In genomic region chr2:222303828-222304736, GRCh38 we compare ENCODE assay signal across 12 cellular contexts. TPM values are rescaled to one million over a fixed set of nuclear protein-coding genes. Genes with fewer than 3 reads are reported as not detected.
DNase-seq lines count a peak whose midpoint lies in the region; ATAC-seq and TF ChIP-seq lines count a peak whose summit lies in the region.
"Had no signal": no experiment of that assay in that cellular context is flagged by ENCODE, and none has a peak within 500 bp of the region (broad histone marks: within the 10 kb centered on the region; RNA-seq: fewer than 3 reads in every experiment).

No MANE protein-coding gene starts in this region.

- in situ Hi-C loops in mammary epithelial cell (cut with MboI; ENCODE audit: low sequenced_read_pairs in 2 of 2), result loop anchor here in 1 of 2 donors (25.0 kb wide), 1 partner anchor 242 kb away; no protein-coding TSS in a partner anchor

- H3K27ac Mint-ChIP-seq in activated CD8-positive, alpha-beta T cell treated with anti-CD3 and anti-CD28 coated beads, Interleukin-2, amount 10 ng/mL, durations not matched to agents 7 days and 5 days, result no peak overlapping the region
- H3K27ac Mint-ChIP-seq in memory B cell (peak overlapping the region; percentile 41), type B pancreatic cell (peak overlapping the region; percentile 32)

- peaks cover 25% of the 10 kb centered on the region for H3K4me1 Mint-ChIP-seq in activated CD8-positive, alpha-beta T cell treated with anti-CD3 and anti-CD28 coated beads, Interleukin-2, amount 10 ng/mL, durations not matched to agents 7 days and 5 days (ENCODE audit: low read depth)
- peaks cover 27% of the 10 kb centered on the region for H3K4me1 Mint-ChIP-seq in memory B cell
- H3K4me1 Mint-ChIP-seq in type B pancreatic cell (ENCODE audit: unreplicated experiment), result peaks cover 15% of the 10 kb centered on the region

- H3K36me3 Mint-ChIP-seq in activated CD8-positive, alpha-beta T cell treated with anti-CD3 and anti-CD28 coated beads, Interleukin-2, amount 10 ng/mL, durations not matched to agents 7 days and 5 days (ENCODE audit: low read depth), result peaks cover 22% of the 10 kb centered on the region
- H3K36me3 Mint-ChIP-seq in memory B cell (peaks cover 8% of the 10 kb centered on the region), type B pancreatic cell (peaks cover 12% of the 10 kb centered on the region)

- WGBS in mammary epithelial cell (ENCODE audit: low coverage, missing lambda C conversion rate), result 29% methylated on average over 21 of the region's 38 CpGs

- CTCF ChIA-PET in mammary epithelial cell (lab: Charles Lee; ENCODE audit: low non-redundant PET), result interaction anchor here (0.7 kb wide), 1 partner anchor 257 kb away, joined by 3 read pairs; no protein-coding TSS in a partner anchor
- CTCF ChIA-PET in activated CD8-positive, alpha-beta T cell treated with anti-CD3 and anti-CD28 coated beads, Interleukin-2, amount 10 ng/mL, durations not matched to agents 7 days and 5 days (lab: Charles Lee), result no interaction called here

- H3K27me3 ChIP-seq in breast epithelium (peaks cover 8 to 100% of the 10 kb centered on the region in 2 donors), mammary epithelial cell (ENCODE audit: insufficient read depth, low read length) (peaks cover 90% of the 10 kb centered on the region)

- no peak overlapping the region for H2AFZ ChIP-seq in mammary epithelial cell (ENCODE audit: low read depth, low read length)

- H3K27ac ChIP-seq in breast epithelium (no peak overlapping the region), mammary epithelial cell (ENCODE audit: insufficient read depth, low read depth, low read length) (no peak overlapping the region)
- H3K27ac ChIP-seq: SJSA1 had no signal

- no peak for ATAC-seq in activated CD8-positive, alpha-beta T cell treated with anti-CD3 and anti-CD28 coated beads, Interleukin-2, amount 10 ng/mL, durations not matched to agents 7 days and 5 days
- ATAC-seq in memory B cell (ENCODE audit: low read depth), result no peak
- ATAC-seq: HCT116 had no signal

- POLR2A ChIA-PET in activated CD8-positive, alpha-beta T cell treated with anti-CD3 and anti-CD28 coated beads, Interleukin-2, amount 10 ng/mL, durations not matched to agents 7 days and 5 days (lab: Charles Lee), result no interaction called here

- BruUV-seq in mammary epithelial cell (replicated peaks; lab: Mats Ljungman, UMichigan), result no TSS peak

- no peak overlapping the region for H3K4me2 ChIP-seq in mammary epithelial cell (ENCODE audit: insufficient read depth, low read depth, low read length)

- H3K36me3 ChIP-seq in breast epithelium (no peaks in the 10 kb centered on the region), mammary epithelial cell (ENCODE audit: insufficient read depth, low read length) (no peaks in the 10 kb centered on the region)
- H3K36me3 ChIP-seq: SJSA1 had no signal

- no peaks in the 10 kb centered on the region for H3K79me2 ChIP-seq in mammary epithelial cell (ENCODE audit: insufficient read depth, low read length)

- intact Hi-C loops in breast epithelium (cut with DNase I; ENCODE audit: low total_unique reads), result no loop called here
- intact Hi-C loops in mammary epithelial cell (cut with micrococcal nuclease), result no loop called here

- H3K9ac ChIP-seq in mammary epithelial cell (ENCODE audit: insufficient read depth, low read length), result no peak overlapping the region

- H3K4me3 ChIP-seq in breast epithelium, result peak overlapping the region in 2 of 3 donors; percentile 44 to 62
- H3K4me3 ChIP-seq in mammary epithelial cell (replicated peaks in 1 of 3; ENCODE audit: insufficient read depth in 1 of 3, low read depth in 2 of 3, low read length in 3 of 3), result no peak overlapping the region
- H3K4me3 ChIP-seq: SJSA1 had no signal

- H3K4me1 ChIP-seq in breast epithelium, result peaks cover 7 to 9% of the 10 kb centered on the region in 2 donors
- H3K4me1 ChIP-seq in mammary epithelial cell (ENCODE audit: insufficient read depth, low read length), result peaks cover 8% of the 10 kb centered on the region

- H3K9me3 ChIP-seq in breast epithelium, result no peaks in the 10 kb centered on the region
- H3K9me3 ChIP-seq in mammary epithelial cell (replicated peaks; ENCODE audit: insufficient read depth, low read length), result peaks cover 2% of the 10 kb centered on the region
- H3K9me3 ChIP-seq: SJSA1 had no signal

- DNase-seq in breast epithelium (ENCODE audit: low spot score in 2 of 2) (no peak), mammary epithelial cell (no peak), memory B cell (ENCODE audit: low spot score in 2 of 2) (no peak), type B pancreatic cell (ENCODE audit: extremely low spot score, unreplicated experiment) (no peak), T-helper 9 cell (no peak), anterior cingulate cortex (lab: John Stamatoyannopoulos, UW) (no peak), activated gamma-delta T cell (lab: John Stamatoyannopoulos, UW) (no peak)
- DNase-seq in activated CD8-positive, alpha-beta T cell treated with anti-CD3 and anti-CD28 coated beads, Interleukin-2, amount 10 ng/mL, durations not matched to agents 7 days and 5 days, result no peak
- DNase-seq: activated CD4-positive, alpha-beta T cell treated with anti-CD3 and anti-CD28 coated beads for 48 hours; aorta had no signal

- TF ChIP-seq POLR2A in breast epithelium (IDR thresholded peaks at IDR 0.05), result no peak

- peaks cover 92% of the 10 kb centered on the region for H3K27me3 Mint-ChIP-seq in activated CD8-positive, alpha-beta T cell treated with anti-CD3 and anti-CD28 coated beads, Interleukin-2, amount 10 ng/mL, durations not matched to agents 7 days and 5 days (ENCODE audit: low read depth)
- H3K27me3 Mint-ChIP-seq in memory B cell (peaks cover 43% of the 10 kb centered on the region), type B pancreatic cell (peaks cover 100% of the 10 kb centered on the region)

- TF ChIP-seq CTCF in breast epithelium (IDR thresholded peaks at IDR 0.05), result no peak
- no peak for TF ChIP-seq CTCF in mammary epithelial cell (conservative IDR thresholded peaks at IDR 0.05 in 1 of 2, IDR thresholded peaks at IDR 0.05 in 1 of 2; ENCODE audit: extremely low read depth in 1 of 2, insufficient read depth in 1 of 2, low read depth in 1 of 2, low read length in 2 of 2)
- TF ChIP-seq CTCF in type B pancreatic cell (conservative IDR thresholded peaks at IDR 0.05), result no peak

- H4K20me1 ChIP-seq in mammary epithelial cell (ENCODE audit: insufficient read depth, low read length), result no peaks in the 10 kb centered on the region

- H3K4me3 Mint-ChIP-seq in activated CD8-positive, alpha-beta T cell treated with anti-CD3 and anti-CD28 coated beads, Interleukin-2, amount 10 ng/mL, durations not matched to agents 7 days and 5 days, result peak overlapping the region; percentile 15
- H3K4me3 Mint-ChIP-seq in memory B cell, result peak overlapping the region; percentile 83
- peak overlapping the region; percentile 82 for H3K4me3 Mint-ChIP-seq in type B pancreatic cell

- dilution Hi-C loops in mammary epithelial cell (cut with HindIII; ENCODE audit: low sequenced_read_pairs), result no loop called here

- H3K9me3 Mint-ChIP-seq in activated CD8-positive, alpha-beta T cell treated with anti-CD3 and anti-CD28 coated beads, Interleukin-2, amount 10 ng/mL, durations not matched to agents 7 days and 5 days (ENCODE audit: insufficient read depth), result peaks cover 16% of the 10 kb centered on the region
- H3K9me3 Mint-ChIP-seq in memory B cell (peaks cover 9% of the 10 kb centered on the region), type B pancreatic cell (no peaks in the 10 kb centered on the region)

RNA-seq across cellular contexts. Expression of gene PAX3, which starts 5.3 kb away (rescaled TPM):
- total RNA-seq in breast epithelium, result 1 to 10 TPM in 2 of 3 donors, under 1 TPM in 1; 0.29 to 2.9 (median 2.3) TPM
- not detected for total RNA-seq in mammary epithelial cell
- polyA plus RNA-seq in mammary epithelial cell, result not detected
- polyA minus RNA-seq in mammary epithelial cell, result not detected
- total RNA-seq in activated CD8-positive, alpha-beta T cell treated with anti-CD3 and anti-CD28 coated beads, Interleukin-2, amount 10 ng/mL, durations not matched to agents 7 days and 5 days, result not detected
- 66.7 TPM in 1 of 2 replicates, not detected in the other for total RNA-seq in type B pancreatic cell (ENCODE audit: low replicate concordance)
- polyA plus RNA-seq: aorta had no signal

Comparison
In these comparisons a context has a peak if more than half of its experiments do, and no peak if none do; other contexts are left out.
1. H3K4me3 ChIP-seq: peak in breast epithelium (2 of 3); none in mammary epithelial cell (0 of 3).
2. H3K4me3 Mint-ChIP-seq: peak in every context shown above with its lines; median percentile 83 in memory B cell; 82 in type B pancreatic cell; 15 in activated CD8-positive, alpha-beta T cell treated with anti-CD3 and anti-CD28 coated beads, Interleukin-2, amount 10 ng/mL, durations not matched to agents 7 days and 5 days.